In genomic region chr19:29667390-29667783, GRCh38 we compare ENCODE assay signal across 8 cellular contexts. TPM values are rescaled to one million over a fixed set of nuclear protein-coding genes. Genes with fewer than 3 reads are reported as not detected.
A peak's percentile ranks its signal among the peaks of the same experiment; 100 is the strongest.
DNase-seq lines count a peak whose midpoint lies in the region; ATAC-seq, FAIRE-seq and TF ChIP-seq lines count a peak whose summit lies in the region.
"Had no signal": no experiment of that assay in that cellular context is flagged by ENCODE, and none has a peak within 500 bp of the region (broad histone marks: within the 10 kb centered on the region; RNA-seq: fewer than 3 reads in every experiment).

No MANE protein-coding gene starts in this region.

- peak overlapping the region; percentile 69; the same call in 1 of the 2 replicates for H3K4me3 ChIP-seq in HUES64 (ENCODE audit: low read length)
- H3K4me3 ChIP-seq in keratinocyte (ENCODE audit: control insufficient read depth in 2 of 3, extremely low read depth in 1 of 3, insufficient read depth in 2 of 3, low read depth in 1 of 3, low read length in 3 of 3): peak overlapping the region in 2 of 3 experiments; percentile 77 to 90
- peak overlapping the region; percentile 64 to 92 (median 80) for H3K4me3 ChIP-seq in stomach

- H3K27me3 Mint-ChIP-seq in activated naive CD8-positive, alpha-beta T cell treated with anti-CD3 and anti-CD28 coated beads, Interleukin-2, amount 10 ng/mL, durations not matched to agents 7 days and 5 days: no peaks in the 10 kb centered on the region

- no peak for ATAC-seq in activated naive CD8-positive, alpha-beta T cell treated with anti-CD3 and anti-CD28 coated beads, Interleukin-2, amount 10 ng/mL, durations not matched to agents 7 days and 5 days (ENCODE audit: low read depth)
- no peak for ATAC-seq in HG03439 (IDR thresholded peaks at IDR 0.05; ENCODE audit: unreplicated experiment)

- TF ChIP-seq POLR2A in stomach (IDR thresholded peaks at IDR 0.05): no peak

- H3K27ac Mint-ChIP-seq in activated naive CD8-positive, alpha-beta T cell treated with anti-CD3 and anti-CD28 coated beads, Interleukin-2, amount 10 ng/mL, durations not matched to agents 7 days and 5 days: peak overlapping the region; percentile 88

- FAIRE-seq in keratinocyte (lab: Jason Lieb, UNC): no peak

- H3K27me3 ChIP-seq in HUES64 (ENCODE audit: insufficient read depth, low read length): peaks cover 20% of the 10 kb centered on the region
- no peaks in the 10 kb centered on the region for H3K27me3 ChIP-seq in keratinocyte (ENCODE audit: control insufficient read depth, extremely low read depth, insufficient read depth, low read length)
- no peaks in the 10 kb centered on the region for H3K27me3 ChIP-seq in stomach

- H3K36me3 ChIP-seq in HUES64 (ENCODE audit: insufficient read depth, low read length) (no peaks in the 10 kb centered on the region), keratinocyte (ENCODE audit: control insufficient read depth in 2 of 2, extremely low read depth in 1 of 2, insufficient read depth in 2 of 2, low read length in 2 of 2) (peaks cover 3 to 9% of the 10 kb centered on the region in 2 experiments), stomach (peaks cover 0 to 7% (median 0%) of the 10 kb centered on the region in 4 donors)

- H3K9ac ChIP-seq in HUES64 (ENCODE audit: low read depth, low read length) (no peak overlapping the region), keratinocyte (ENCODE audit: control insufficient read depth, extremely low read depth, insufficient read depth, low read length) (no peak overlapping the region)

- no peak for DNase-seq in activated naive CD8-positive, alpha-beta T cell treated with anti-CD3 and anti-CD28 coated beads, Interleukin-2, amount 10 ng/mL, durations not matched to agents 7 days and 5 days
- DNase-seq in keratinocyte (ENCODE audit: low read depth, low spot score) (no peak), stomach (no peak), KBM-7 (no peak), SW 1271 (lab: John Stamatoyannopoulos, UW) (no peak)
- DNase-seq: erythroblast had no signal

- peaks cover 33% of the 10 kb centered on the region for H3K36me3 Mint-ChIP-seq in activated naive CD8-positive, alpha-beta T cell treated with anti-CD3 and anti-CD28 coated beads, Interleukin-2, amount 10 ng/mL, durations not matched to agents 7 days and 5 days

- H4K20me1 ChIP-seq in keratinocyte (ENCODE audit: control insufficient read depth, extremely low read depth, insufficient read depth, low read length): peaks cover 14% of the 10 kb centered on the region

- H2AFZ ChIP-seq in keratinocyte (ENCODE audit: control insufficient read depth, low read length): no peak overlapping the region

- H3K79me2 ChIP-seq in keratinocyte (ENCODE audit: control insufficient read depth, insufficient read depth, low read length): peaks cover 64% of the 10 kb centered on the region

- no peaks in the 10 kb centered on the region for H3K9me3 Mint-ChIP-seq in activated naive CD8-positive, alpha-beta T cell treated with anti-CD3 and anti-CD28 coated beads, Interleukin-2, amount 10 ng/mL, durations not matched to agents 7 days and 5 days

- dilution Hi-C loops in keratinocyte (cut with MboI; ENCODE audit: extremely low pct_ligation_motif_present, low sequenced_read_pairs): no loop called here

- in situ Hi-C loops in KBM-7 (cut with MboI; ENCODE audit: low pct_unique_long_range_greater_than_20kb, low sequenced_read_pairs): no loop called here

- TF ChIP-seq EP300 in stomach (IDR thresholded peaks at IDR 0.05): no peak

- 84% methylated on average over 11 of the region's 11 CpGs for WGBS in HUES64
- 58 to 72% (median 66%) methylated on average over 11 of the region's 11 CpGs for WGBS in stomach, 5 donors

- TF ChIP-seq CTCF in keratinocyte (optimal IDR thresholded peaks at IDR 0.05 in 1 of 3, IDR thresholded peaks at IDR 0.05 in 1 of 3, conservative IDR thresholded peaks at IDR 0.05 in 1 of 3; ENCODE audit: extremely low read depth in 1 of 3, insufficient read depth in 2 of 3, low read length in 3 of 3) (no peak), stomach (IDR thresholded peaks at IDR 0.05) (no peak)

- peak overlapping the region; percentile 92 for H3K4me2 ChIP-seq in keratinocyte (ENCODE audit: control insufficient read depth, extremely low read depth, insufficient read depth, low read depth, low read length)

- H3K4me1 ChIP-seq in HUES64 (ENCODE audit: insufficient read depth, low read length): peaks cover 10% of the 10 kb centered on the region
- H3K4me1 ChIP-seq in keratinocyte (ENCODE audit: control insufficient read depth, extremely low read depth, insufficient read depth, low read length): peaks cover 65% of the 10 kb centered on the region
- H3K4me1 ChIP-seq in stomach: peaks cover 65 to 95% (median 86%) of the 10 kb centered on the region in 4 donors

- intact Hi-C loops in stomach (cut with DNase I; ENCODE audit: low total_unique reads): no loop called here

- H3K4me3 Mint-ChIP-seq in activated naive CD8-positive, alpha-beta T cell treated with anti-CD3 and anti-CD28 coated beads, Interleukin-2, amount 10 ng/mL, durations not matched to agents 7 days and 5 days: peak overlapping the region; percentile 89

- H3K4me1 Mint-ChIP-seq in activated naive CD8-positive, alpha-beta T cell treated with anti-CD3 and anti-CD28 coated beads, Interleukin-2, amount 10 ng/mL, durations not matched to agents 7 days and 5 days: peaks cover 70% of the 10 kb centered on the region

- POLR2A ChIA-PET in activated naive CD8-positive, alpha-beta T cell treated with anti-CD3 and anti-CD28 coated beads, Interleukin-2, amount 10 ng/mL, durations not matched to agents 7 days and 5 days (lab: Charles Lee): interaction anchor here (2.1 to 6.9 kb wide), 8 partner anchors 12 to 61 kb away, joined by 4 to 72 read pairs (median 34); partner anchors contain the start of genes C19orf12 and POP4

- H3K9me3 ChIP-seq in HUES64 (ENCODE audit: insufficient read depth, low read depth, low read length): no peaks in the 10 kb centered on the region
- no peaks in the 10 kb centered on the region for H3K9me3 ChIP-seq in keratinocyte (ENCODE audit: control insufficient read depth, low read depth, low read length)
- H3K9me3 ChIP-seq in stomach: no peaks in the 10 kb centered on the region

- H3K27ac ChIP-seq in HUES64 (ENCODE audit: low read depth, low read length) (no peak overlapping the region), keratinocyte (ENCODE audit: control insufficient read depth, insufficient read depth, low read length) (no peak overlapping the region), stomach (peak overlapping the region; percentile 13 to 91 (median 86))

- peaks cover 7% of the 10 kb centered on the region for H3K9me1 ChIP-seq in keratinocyte (ENCODE audit: control insufficient read depth, extremely low read depth, insufficient read depth, low read length)

RNA-seq across cellular contexts. Expression of gene PLEKHF1, which starts 2.1 kb away (rescaled TPM):
- polyA plus RNA-seq in HUES64 (2013, experiment 1 of 2): 3.9 TPM
- 5.1 TPM for polyA plus RNA-seq in HUES64 (2013, experiment 2 of 2)
- 10 to 100 TPM; 33.3 to 35.9 TPM for total RNA-seq in activated naive CD8-positive, alpha-beta T cell treated with anti-CD3 and anti-CD28 coated beads, Interleukin-2, amount 10 ng/mL, durations not matched to agents 7 days and 5 days
- polyA plus RNA-seq in keratinocyte: 9.4 to 22.0 TPM (median 11.4 TPM) in 3 replicates
- 4.2 TPM for polyA plus RNA-seq in keratinocyte (2011; ENCODE audit: low read depth)
- 7.8 and 18.2 TPM in 2 replicates for polyA plus RNA-seq in keratinocyte (2011; cell fraction: cytosol; rRNA removed)
- polyA plus RNA-seq in keratinocyte (2011; cell fraction: nucleus; rRNA removed): 20.9 and 25.8 TPM in 2 replicates
- 8.8 and 15.1 TPM in 2 replicates for polyA plus RNA-seq in keratinocyte (2012; ENCODE audit: low replicate concordance)
- 7.9 to 16.5 TPM (median 14.5 TPM) in 3 replicates for polyA minus RNA-seq in keratinocyte
- polyA minus RNA-seq in keratinocyte (2011; cell fraction: cytosol; rRNA and poly(A)+ RNA removed): 42.6 TPM
- 16.8 and 22.4 TPM in 2 replicates for polyA minus RNA-seq in keratinocyte (2011; cell fraction: nucleus; rRNA and poly(A)+ RNA removed)
- 10 to 100 TPM in 1 of 5 donors, 1 to 10 TPM in 4; 1.8 to 13.6 (median 6.1) TPM for total RNA-seq in stomach
- polyA plus RNA-seq in stomach: 1 to 10 TPM; 5.2 to 8.4 (median 6.7) TPM

RNA-seq across cellular contexts. Expression of gene C19orf12, which starts 47.7 kb away (rescaled TPM):
- polyA plus RNA-seq in HUES64 (2013, experiment 1 of 2): 13.2 TPM
- 14.6 TPM for polyA plus RNA-seq in HUES64 (2013, experiment 2 of 2)
- 10 to 100 TPM; 31.8 to 38.2 TPM for total RNA-seq in activated naive CD8-positive, alpha-beta T cell treated with anti-CD3 and anti-CD28 coated beads, Interleukin-2, amount 10 ng/mL, durations not matched to agents 7 days and 5 days
- polyA plus RNA-seq in keratinocyte (10.9 to 14.0 TPM (median 12.3 TPM) in 3 replicates), stomach (10 to 100 TPM in 2 of 3 donors, 1 to 10 TPM in 1; 9.9 to 15.3 (median 13.7) TPM)
- 2.4 TPM for polyA plus RNA-seq in keratinocyte (2011; ENCODE audit: low read depth)
- polyA plus RNA-seq in keratinocyte (2011; cell fraction: cytosol; rRNA removed): 14.3 TPM in 2 replicates
- 11.1 and 14.6 TPM in 2 replicates for polyA plus RNA-seq in keratinocyte (2011; cell fraction: nucleus; rRNA removed)
- polyA plus RNA-seq in keratinocyte (2012; ENCODE audit: low replicate concordance): 7.1 and 12.1 TPM in 2 replicates
- 5.1 to 9.0 TPM (median 6.1 TPM) in 3 replicates for polyA minus RNA-seq in keratinocyte
- 9.6 TPM for polyA minus RNA-seq in keratinocyte (2011; cell fraction: cytosol; rRNA and poly(A)+ RNA removed)
- polyA minus RNA-seq in keratinocyte (2011; cell fraction: nucleus; rRNA and poly(A)+ RNA removed): 4.6 and 6.7 TPM in 2 replicates
- total RNA-seq in stomach: 10 to 100 TPM in 4 of 5 donors, 1 to 10 TPM in 1; 4.6 to 67.2 (median 33.0) TPM

Comparison
In these comparisons a context has a peak if more than half of its experiments do, and no peak if none do; other contexts are left out.
1. H3K27ac ChIP-seq: peak in stomach (5 of 5); none in HUES64 (single experiment) and keratinocyte (single experiment).
2. Peak in every context shown above with its lines, with median percentiles within 50 percentile points of each other: H3K4me3 ChIP-seq.